ENCODE assay signal across 24 cellular contexts in the genomic region with DNA sequence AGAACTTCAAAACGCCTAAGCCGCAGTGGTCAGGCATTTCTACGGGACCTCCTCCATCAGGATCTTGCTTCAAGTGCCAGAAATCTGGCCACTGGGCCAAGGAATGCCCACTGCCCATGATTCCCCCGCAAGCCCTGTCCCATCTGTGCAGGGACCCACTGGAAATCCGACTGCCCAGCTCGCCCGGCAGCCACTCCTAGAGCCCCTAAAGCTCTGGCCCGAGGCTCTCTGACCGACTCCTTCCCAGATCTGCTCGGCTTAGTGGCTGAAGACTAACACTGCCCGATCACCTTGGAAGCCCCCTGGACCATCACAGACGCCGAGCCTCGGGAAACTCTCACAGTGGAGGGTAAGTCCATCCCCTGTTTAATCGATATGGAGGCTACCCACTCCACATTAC.
DNase-seq lines count a peak whose midpoint lies in the region; ATAC-seq and TF ChIP-seq lines count a peak whose summit lies in the region.
"Had no signal": no experiment of that assay in that cellular context is flagged by ENCODE, and none has a peak within 500 bp of the region (broad histone marks: within the 10 kb centered on the region; RNA-seq: fewer than 3 reads in every experiment).

No MANE protein-coding gene starts in this region.

- DNase-seq in right atrium auricular region (ENCODE audit: low spot score) (peak; percentile 26), Right ventricle myocardium inferior (ENCODE audit: missing footprints) (no peak), ecto neural progenitor cell (ENCODE audit: low spot score) (peak; percentile 39), neuronal stem cell (ENCODE audit: low spot score) (no peak), nephron progenitor cell (no peak), cortex of kidney (lab: John Stamatoyannopoulos, UW) (no peak)
- DNase-seq: AML-193; CD4-positive, alpha-beta T cell; CD8-positive, alpha-beta T cell; COR-L47; DMS 273 treated with DMSO at 0.1 percent for 48 hours; DMS153; DMS53; DMS79; DND-41; EL; GDM1 had no signal

- no peak overlapping the region for H4K91ac ChIP-seq in neuronal stem cell (ENCODE audit: low read depth, low read length, poor library complexity)

- H2AK5ac ChIP-seq in neuronal stem cell (ENCODE audit: low read depth, low read length): no peak overlapping the region

- no peak overlapping the region for H2AFZ ChIP-seq in neuronal stem cell (ENCODE audit: low read length)

- H3K14ac ChIP-seq in neuronal stem cell (ENCODE audit: low read length): no peak overlapping the region

- H3K9me3 Mint-ChIP-seq in nephron progenitor cell: no peaks in the 10 kb centered on the region
- H3K9me3 Mint-ChIP-seq: CD4-positive, alpha-beta T cell; CD8-positive, alpha-beta T cell had no signal

- H3K4me3 Mint-ChIP-seq in nephron progenitor cell: no peak overlapping the region
- H3K4me3 Mint-ChIP-seq: B cell; CD4-positive, alpha-beta T cell; CD8-positive, alpha-beta T cell had no signal

- no peak overlapping the region for H3K27ac Mint-ChIP-seq in nephron progenitor cell
- H3K27ac Mint-ChIP-seq: B cell; CD4-positive, alpha-beta T cell; CD8-positive, alpha-beta T cell had no signal

- no peak overlapping the region for H3K9ac ChIP-seq in neuronal stem cell (ENCODE audit: low read depth, low read length, poor library complexity)
- H3K9ac ChIP-seq: BLaER1 treated with 17β-estradiol and CSF1 and Interleukin-3, amounts not matched to agents 10 nM and 100 nM had no signal

- no peak overlapping the region for H2BK5ac ChIP-seq in neuronal stem cell (ENCODE audit: low read length)

- H4K8ac ChIP-seq in neuronal stem cell (ENCODE audit: low read depth, low read length): no peak overlapping the region

- no peak overlapping the region for H2BK12ac ChIP-seq in neuronal stem cell (ENCODE audit: low read length)

- no peak overlapping the region for H3K27ac ChIP-seq in right atrium auricular region
- no peak overlapping the region for H3K27ac ChIP-seq in neuronal stem cell (replicated peaks; ENCODE audit: low read length)
- H3K27ac ChIP-seq: 22Rv1; A549; BLaER1 treated with 17β-estradiol and CSF1 and Interleukin-3, amounts not matched to agents 10 nM and 100 nM; C4-2B had no signal

- intact Hi-C loops in Right ventricle myocardium inferior (cut with DNase I): no loop called here

- H3K36me3 ChIP-seq in right atrium auricular region (no peaks in the 10 kb centered on the region), neuronal stem cell (replicated peaks in 1 of 2; ENCODE audit: control insufficient read depth in 2 of 2, insufficient read depth in 2 of 2, low read length in 2 of 2) (no peaks in the 10 kb centered on the region)
- H3K36me3 ChIP-seq: BLaER1 treated with 17β-estradiol and CSF1 and Interleukin-3, amounts not matched to agents 10 nM and 100 nM had no signal

- H3K9me3 ChIP-seq in right atrium auricular region: no peaks in the 10 kb centered on the region
- no peaks in the 10 kb centered on the region for H3K9me3 ChIP-seq in neuronal stem cell (replicated peaks in 1 of 2; ENCODE audit: control insufficient read depth in 2 of 2, insufficient read depth in 1 of 2, low read depth in 1 of 2, low read length in 2 of 2)
- H3K9me3 ChIP-seq: A549 had no signal

- TF ChIP-seq CTCF in right atrium auricular region (IDR thresholded peaks at IDR 0.05) (no peak), nephron progenitor cell (IDR thresholded peaks at IDR 0.05) (no peak)

- no peaks in the 10 kb centered on the region for H3K4me1 ChIP-seq in right atrium auricular region
- H3K4me1 ChIP-seq in neuronal stem cell (ENCODE audit: control insufficient read depth in 2 of 2, insufficient read depth in 1 of 2, low read depth in 1 of 2, low read length in 2 of 2): no peaks in the 10 kb centered on the region
- H3K4me1 ChIP-seq: A549 had no signal

- no CpG with 5 or more reads among the region's 15 CpGs for WGBS in neuronal stem cell (ENCODE audit: extremely low coverage in 2 of 2, insufficient read length in 2 of 2, insufficient replicate concordance in 1 of 2), 2 donors

- ATAC-seq in Right ventricle myocardium inferior (no peak), esophagus mucosa (no peak)
- ATAC-seq: A549; CD8-positive, alpha-beta T cell; GM12878 had no signal

- no peak overlapping the region for H2BK15ac ChIP-seq in neuronal stem cell (ENCODE audit: low read length)

- H3K4me3 ChIP-seq in right atrium auricular region: no peak overlapping the region
- H3K4me3 ChIP-seq in neuronal stem cell (ENCODE audit: low read length in 2 of 2): no peak overlapping the region
- H3K4me3 ChIP-seq: A549; BLaER1 treated with 17β-estradiol and CSF1 and Interleukin-3, amounts not matched to agents 10 nM and 100 nM; GM12878 had no signal

- no peaks in the 10 kb centered on the region for H3K36me3 Mint-ChIP-seq in nephron progenitor cell (ENCODE audit: low read depth)
- H3K36me3 Mint-ChIP-seq: CD8-positive, alpha-beta T cell had no signal

- no peaks in the 10 kb centered on the region for H3K27me3 ChIP-seq in right atrium auricular region
- H3K27me3 ChIP-seq in neuronal stem cell (ENCODE audit: control insufficient read depth in 3 of 3, insufficient read depth in 3 of 3, low read depth in 1 of 3, low read length in 3 of 3): no peaks in the 10 kb centered on the region
- H3K27me3 ChIP-seq: BLaER1 treated with 17β-estradiol and CSF1 and Interleukin-3, amounts not matched to agents 10 nM and 100 nM had no signal

- no peaks in the 10 kb centered on the region for H3K27me3 Mint-ChIP-seq in nephron progenitor cell (ENCODE audit: low read depth, poor library complexity)
- H3K27me3 Mint-ChIP-seq: B cell; CD4-positive, alpha-beta T cell had no signal

- no peaks in the 10 kb centered on the region for H3K79me1 ChIP-seq in neuronal stem cell (ENCODE audit: low read depth, low read length)

- H3K4me2 ChIP-seq in neuronal stem cell (ENCODE audit: insufficient read depth, low read length, poor library complexity, severe bottlenecking): no peak overlapping the region
- H3K4me2 ChIP-seq: A549; BLaER1 treated with 17β-estradiol and CSF1 and Interleukin-3, amounts not matched to agents 10 nM and 100 nM had no signal

- no peaks in the 10 kb centered on the region for H3K4me1 Mint-ChIP-seq in nephron progenitor cell
- H3K4me1 Mint-ChIP-seq: B cell had no signal

- H2BK120ac ChIP-seq in neuronal stem cell (ENCODE audit: low read depth, low read length): no peak overlapping the region

- H3K23ac ChIP-seq in neuronal stem cell (ENCODE audit: low read depth, low read length, poor library complexity): no peak overlapping the region

- H3K18ac ChIP-seq in neuronal stem cell (ENCODE audit: low read length): peak overlapping the region; percentile 38

- H3K4ac ChIP-seq in neuronal stem cell (ENCODE audit: low read length): no peak overlapping the region

Comparison
In these comparisons a context has a peak if more than half of its experiments do, and no peak if none do; other contexts are left out.
1. DNase-seq: peak in right atrium auricular region (single experiment) and ecto neural progenitor cell (single experiment); none in Right ventricle myocardium inferior (single experiment), neuronal stem cell (single experiment), nephron progenitor cell (single experiment) and cortex of kidney (single experiment).